ENCODE assay signal across 8 cellular contexts in the genomic region with DNA sequence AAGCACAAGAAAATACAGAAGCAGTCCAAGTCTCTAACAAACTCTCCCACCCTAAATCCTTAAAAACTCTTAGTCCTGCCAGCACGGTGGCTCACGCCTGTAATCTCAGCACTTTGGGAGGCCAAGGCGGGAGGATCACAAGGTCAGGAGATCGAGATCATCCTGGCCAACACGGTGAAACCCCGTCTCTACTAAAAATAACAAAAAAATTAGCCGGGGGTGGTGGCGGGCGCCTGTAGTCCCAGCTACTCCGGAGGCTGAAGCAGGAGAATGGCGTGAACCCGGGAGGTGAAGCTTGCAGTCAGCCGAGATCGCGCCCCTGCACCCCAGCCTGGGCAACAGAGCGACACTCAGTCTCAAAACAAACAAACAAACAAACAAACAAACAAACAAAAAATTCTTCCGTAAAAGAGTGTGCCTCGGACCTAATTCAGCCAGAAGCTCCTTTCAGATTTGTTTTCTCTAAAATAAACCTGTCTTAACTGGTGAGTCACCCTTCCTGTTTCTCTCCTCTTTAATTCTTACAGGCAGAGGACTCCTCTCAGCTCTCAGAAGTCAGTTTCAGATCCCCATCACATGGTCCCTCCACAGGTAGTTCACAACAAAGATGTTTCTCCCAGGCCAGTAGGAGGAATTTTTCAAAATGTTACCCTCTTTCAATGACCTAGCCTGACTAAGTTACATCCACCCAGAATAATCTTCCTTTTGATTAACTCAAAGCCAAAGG.
DNase-seq lines count a peak whose midpoint lies in the region; ATAC-seq, FAIRE-seq and TF ChIP-seq lines count a peak whose summit lies in the region.
"Not testable (repeated sequence)": the region's sequence is repeated elsewhere in the genome, so short reads cannot be mapped to it uniquely, and the experiment has no call there.

No MANE protein-coding gene starts in this region.

- peak overlapping the region; percentile 66 for H3K4me3 Mint-ChIP-seq in HFFc6

- not testable (repeated sequence) for H3K9ac ChIP-seq in PC-3 (ENCODE audit: low read length)

- H3K36me3 Mint-ChIP-seq in HFFc6 (ENCODE audit: low read depth): not testable (repeated sequence)

- not testable (repeated sequence) for H3K27ac ChIP-seq in PC-3 (ENCODE audit: low read length); hepatocyte

- CTCF ChIA-PET in PC-3 (lab: Charles Lee): not testable (repeated sequence)

- H3K4me1 Mint-ChIP-seq in HFFc6 (ENCODE audit: low read depth): peaks cover 20% of the 10 kb centered on the region

- ATAC-seq in GM18870 (IDR thresholded peaks at IDR 0.05; ENCODE audit: unreplicated experiment) (peak; percentile 83), HG03432 (IDR thresholded peaks at IDR 0.05; ENCODE audit: unreplicated experiment) (peak; percentile 86), PC-3 (peak; percentile 72)

- H3K27ac Mint-ChIP-seq in HFFc6: not testable (repeated sequence)

- H4K20me1 ChIP-seq in PC-3 (ENCODE audit: low read length); hepatocyte (ENCODE audit: insufficient read depth, poor library complexity, severe bottlenecking): not testable (repeated sequence)

- not testable (repeated sequence) for H3K36me3 ChIP-seq in PC-3 (ENCODE audit: low read depth, low read length); bronchial epithelial cell (ENCODE audit: control insufficient read depth, insufficient read depth, low read length); hepatocyte (replicated peaks; ENCODE audit: insufficient read depth, low read depth)

- not testable (repeated sequence) for H3K79me2 ChIP-seq in PC-3 (ENCODE audit: low read length); hepatocyte

- H3K27me3 Mint-ChIP-seq in HFFc6 (ENCODE audit: insufficient read depth): peaks cover 20% of the 10 kb centered on the region

- peak; percentile 52 for DNase-seq in GM12865 (ENCODE audit: low read depth)
- DNase-seq in HFFc6: not testable (repeated sequence)
- peak; percentile 30 for DNase-seq in PC-3
- DNase-seq in bronchial epithelial cell (ENCODE audit: low read depth): peak; percentile 9
- DNase-seq in hepatocyte (ENCODE audit: low spot score): peak; percentile 6
- DNase-seq in urothelium cell line (ENCODE audit: low spot score): peak; percentile 5

- POLR2A ChIA-PET in PC-3 (lab: Charles Lee; ENCODE audit: unreplicated experiment): not testable (repeated sequence)

- not testable (repeated sequence) for H3K9me3 ChIP-seq in PC-3 (ENCODE audit: low read length); hepatocyte (ENCODE audit: low read depth)

- not testable (repeated sequence) for BruUV-seq in PC-3 (replicated peaks; lab: Mats Ljungman, UMichigan)

- not testable (repeated sequence) for H3K4me1 ChIP-seq in PC-3 (ENCODE audit: insufficient read depth, low read length)
- H3K4me1 ChIP-seq in hepatocyte (ENCODE audit: insufficient read depth): peaks cover 11% of the 10 kb centered on the region

- FAIRE-seq in bronchial epithelial cell (lab: Jason Lieb, UNC): peak; percentile 7
- not testable (repeated sequence) for FAIRE-seq in urothelium cell line (lab: Jason Lieb, UNC)

- H3F3A ChIP-seq in PC-3 (ENCODE audit: low read length, unreplicated experiment): not testable (repeated sequence)

- not testable (repeated sequence) for H2AFZ ChIP-seq in PC-3 (ENCODE audit: low read length)
- H2AFZ ChIP-seq in hepatocyte: peak overlapping the region; percentile 42

- H3K4me3 ChIP-seq in GM12865 (ENCODE audit: low read depth, low read length); PC-3 (ENCODE audit: low read length); bronchial epithelial cell (ENCODE audit: low read depth, low read length); hepatocyte: not testable (repeated sequence)

- H3K9me3 Mint-ChIP-seq in HFFc6: not testable (repeated sequence)

- intact Hi-C loops in PC-3 (cut with micrococcal nuclease): not testable (repeated sequence)

- not testable (repeated sequence) for H3K27me3 ChIP-seq in PC-3 (ENCODE audit: low read length); bronchial epithelial cell (ENCODE audit: control insufficient read depth, insufficient read depth, low read length); hepatocyte

- not testable (repeated sequence) for H3K9me2 ChIP-seq in PC-3 (replicated peaks; ENCODE audit: low read length); hepatocyte (replicated peaks; ENCODE audit: insufficient read depth)

- WGBS in hepatocyte (ENCODE audit: low lambda C conversion rate, missing lambda C conversion rate): 88% methylated on average over 18 of the region's 18 CpGs

- not testable (repeated sequence) for H3K4me2 ChIP-seq in PC-3 (ENCODE audit: low read length)
- peak overlapping the region; percentile 60 for H3K4me2 ChIP-seq in hepatocyte

- TF ChIP-seq CTCF in GM12865 (IDR thresholded peaks at IDR 0.05; ENCODE audit: insufficient read depth, low read depth, low read length, missing control alignments); HFFc6 (IDR thresholded peaks at IDR 0.05); PC-3 (conservative IDR thresholded peaks at IDR 0.05; ENCODE audit: low read depth, low read length); bronchial epithelial cell (IDR thresholded peaks at IDR 0.05; ENCODE audit: insufficient read depth, low read length, severe bottlenecking); hepatocyte (IDR thresholded peaks at IDR 0.05; ENCODE audit: poor library complexity): not testable (repeated sequence)
